Comparison of ENCODE assay signal across 19 cellular contexts in genomic region chr16:65446441-65446840, GRCh38.
"Had no signal": no experiment of that assay in that cellular context is flagged by ENCODE, and none has a peak within 500 bp of the region (broad histone marks: within the 10 kb centered on the region; RNA-seq: fewer than 3 reads in every experiment).

No MANE protein-coding gene starts in this region.

- H3K4me1 Mint-ChIP-seq: central memory CD8-positive, alpha-beta T cell; endodermal cell; natural killer cell; neural crest cell; stimulated activated effector memory CD8-positive, alpha-beta T cell treated with anti-CD3 and anti-CD28 coated beads, Interleukin-12 subunit alpha, Interleukin-12 subunit beta, amount 100 ng/mL, for 72 hours had no signal

- H3K4me3 Mint-ChIP-seq: central memory CD8-positive, alpha-beta T cell; dendritic cell treated with granulocyte-macrophage colony-stimulating factor and Interleukin-4, amounts not matched to agents 40 ng/mL and 50 ng/mL, for 4 days; endodermal cell; natural killer cell; neural crest cell; stimulated activated effector memory CD8-positive, alpha-beta T cell treated with anti-CD3 and anti-CD28 coated beads, Interleukin-12 subunit alpha, Interleukin-12 subunit beta, amount 100 ng/mL, for 72 hours had no signal

- H3K36me3 Mint-ChIP-seq: natural killer cell; stimulated activated effector memory CD8-positive, alpha-beta T cell treated with anti-CD3 and anti-CD28 coated beads, Interleukin-12 subunit alpha, Interleukin-12 subunit beta, amount 100 ng/mL, for 72 hours had no signal

- H3K27ac Mint-ChIP-seq: dendritic cell treated with granulocyte-macrophage colony-stimulating factor and Interleukin-4, amounts not matched to agents 40 ng/mL and 50 ng/mL, for 4 days; endodermal cell; natural killer cell; progenitor cell of endocrine pancreas; stimulated activated effector memory CD8-positive, alpha-beta T cell treated with anti-CD3 and anti-CD28 coated beads, Interleukin-12 subunit alpha, Interleukin-12 subunit beta, amount 100 ng/mL, for 72 hours had no signal

- DNase-seq: colonic mucosa; effector CD8-positive, alpha-beta T cell; endodermal cell; head of caudate nucleus; kidney; mesenchymal stem cell; midbrain; natural killer cell; right lobe of liver; stimulated activated CD4-positive, alpha-beta T cell treated with anti-CD3 and anti-CD28 coated beads, Interleukin-2, amount 100 ng/mL, for 24 hours; stimulated activated CD4-positive, alpha-beta T cell treated with anti-CD3 and anti-CD28 coated beads, Interleukin-4, amount 100 ng/mL, for 24 hours; stimulated activated naive CD8-positive, alpha-beta T cell treated with anti-CD3 and anti-CD28 coated beads, Interleukin-15, Interleukin-2, amounts not matched to agents 100 U/mL and 50 U/mL, for 24 hours; substantia nigra; upper lobe of left lung had no signal

- H3K27me3 Mint-ChIP-seq: central memory CD8-positive, alpha-beta T cell; dendritic cell treated with granulocyte-macrophage colony-stimulating factor and Interleukin-4, amounts not matched to agents 40 ng/mL and 50 ng/mL, for 4 days had no signal
